23 cellular contexts compared by ENCODE assay signal in the genomic region with DNA sequence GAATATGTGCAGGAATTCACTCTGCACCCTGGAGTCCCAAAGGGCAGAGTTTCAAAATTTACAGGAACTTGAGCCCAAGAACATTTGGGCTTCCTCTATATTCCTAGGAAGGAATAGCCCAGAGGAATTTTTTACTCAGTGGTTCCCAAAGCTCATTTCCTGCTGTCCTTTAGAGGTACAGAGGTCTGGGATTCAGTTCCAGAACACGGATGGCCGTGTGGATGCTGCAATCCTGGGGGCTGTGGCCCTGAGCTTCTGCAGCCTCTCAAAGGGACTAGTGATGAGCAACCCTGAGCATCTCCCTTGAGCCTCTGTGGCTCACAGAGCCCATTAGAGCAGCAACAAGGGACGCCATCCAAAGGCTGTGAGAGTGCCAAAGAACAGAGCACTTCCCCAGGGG. TPM values are rescaled to one million over a fixed set of nuclear protein-coding genes. Genes with fewer than 3 reads are reported as not detected.
A peak's percentile ranks its signal among the peaks of the same experiment; 100 is the strongest.
DNase-seq lines count a peak whose midpoint lies in the region; ATAC-seq and TF ChIP-seq lines count a peak whose summit lies in the region.
"Had no signal": no experiment of that assay in that cellular context is flagged by ENCODE, and none has a peak within 500 bp of the region (broad histone marks: within the 10 kb centered on the region; RNA-seq: fewer than 3 reads in every experiment).

No MANE protein-coding gene starts in this region.

- TF ChIP-seq CTCF in left ventricle myocardium inferior (IDR thresholded peaks at IDR 0.05; ENCODE audit: borderline replicate concordance), result no peak
- no peak for TF ChIP-seq CTCF in right atrium auricular region (IDR thresholded peaks at IDR 0.05)
- TF ChIP-seq CTCF in esophagus muscularis mucosa (IDR thresholded peaks at IDR 0.05), result no peak

- H3K9me3 ChIP-seq in left ventricle myocardium inferior (replicated peaks), result no peaks in the 10 kb centered on the region
- H3K9me3 ChIP-seq in right atrium auricular region, result no peaks in the 10 kb centered on the region
- no peaks in the 10 kb centered on the region for H3K9me3 ChIP-seq in esophagus muscularis mucosa
- H3K9me3 ChIP-seq: BE2C, BLaER1 had no signal

- H3K27ac ChIP-seq in left ventricle myocardium inferior (replicated peaks) (no peak overlapping the region), right atrium auricular region (no peak overlapping the region), esophagus muscularis mucosa (replicated peaks in 1 of 4) (no peak overlapping the region)
- H3K27ac ChIP-seq: BLaER1 had no signal

- H3K4me1 ChIP-seq in left ventricle myocardium inferior (no peaks in the 10 kb centered on the region), right atrium auricular region (no peaks in the 10 kb centered on the region), esophagus muscularis mucosa (no peaks in the 10 kb centered on the region)
- H3K4me1 ChIP-seq: BE2C had no signal

- ATAC-seq in Right ventricle myocardium inferior, result peak; percentile 51
- peak; percentile 37 for ATAC-seq in left ventricle myocardium superior
- ATAC-seq in HG03095 (IDR thresholded peaks at IDR 0.05; ENCODE audit: unreplicated experiment), result no peak
- ATAC-seq: GM12878 had no signal

- no peaks in the 10 kb centered on the region for H3K36me3 ChIP-seq in left ventricle myocardium inferior
- H3K36me3 ChIP-seq in right atrium auricular region, result no peaks in the 10 kb centered on the region
- no peaks in the 10 kb centered on the region for H3K36me3 ChIP-seq in esophagus muscularis mucosa
- H3K36me3 ChIP-seq: BE2C, BLaER1 had no signal

- H3K4me3 ChIP-seq in left ventricle myocardium inferior, result no peak overlapping the region
- H3K4me3 ChIP-seq in right atrium auricular region, result no peak overlapping the region
- no peak overlapping the region for H3K4me3 ChIP-seq in esophagus muscularis mucosa
- H3K4me3 ChIP-seq: BLaER1, GM12878 had no signal

- H3K27me3 ChIP-seq in left ventricle myocardium inferior (ENCODE audit: low read depth), result peaks cover 18% of the 10 kb centered on the region
- no peaks in the 10 kb centered on the region for H3K27me3 ChIP-seq in right atrium auricular region
- H3K27me3 ChIP-seq in esophagus muscularis mucosa, result no peaks in the 10 kb centered on the region
- H3K27me3 ChIP-seq: BE2C, BLaER1 had no signal

- no peak for TF ChIP-seq POLR2A in esophagus muscularis mucosa (IDR thresholded peaks at IDR 0.05; ENCODE audit: low read depth)

- DNase-seq in Right ventricle myocardium inferior (ENCODE audit: missing footprints) (no peak), left ventricle myocardium inferior (no peak), left ventricle myocardium superior (peak; percentile 30), right atrium auricular region (ENCODE audit: low spot score) (no peak), esophagus muscularis mucosa (ENCODE audit: extremely low spot score) (peak; percentile 66), SKM-1 treated with dmso at 0.1 percent for 144 hours (lab: John Stamatoyannopoulos, UW; ENCODE audit: unreplicated experiment) (no peak)
- DNase-seq: 8988T; ACHN; BE2C; C1 segment of cervical spinal cord; CD4-positive, alpha-beta memory T cell; CD4-positive, CD25-positive, alpha-beta regulatory T cell; CD8-positive, alpha-beta memory T cell; COR-L47; DMS 273 treated with DMSO at 0.1 percent for 48 hours; DMS153; DMS79; DND-41; EL; GDM1 had no signal

- TF ChIP-seq EP300 in esophagus muscularis mucosa (IDR thresholded peaks at IDR 0.05), result no peak

- intact Hi-C loops in Right ventricle myocardium inferior (cut with DNase I) (no loop called here), left ventricle myocardium inferior (cut with micrococcal nuclease) (no loop called here), left ventricle myocardium superior (cut with micrococcal nuclease) (no loop called here), esophagus muscularis mucosa (cut with DNase I) (no loop called here)

- 79% methylated on average over 3 of the region's 3 CpGs for WGBS in esophagus muscularis mucosa

RNA-seq across cellular contexts. Expression of gene RHOU, which starts 10.1 kb away (rescaled TPM):
- total RNA-seq in Right ventricle myocardium inferior (5.4 TPM), left ventricle myocardium inferior (5.1 TPM), left ventricle myocardium superior (4.4 TPM), right atrium auricular region (10 to 100 TPM in 1 of 2 donors, 1 to 10 TPM in 1; 6.0 to 12.2 TPM), esophagus muscularis mucosa (10 to 100 TPM; 24.1 to 36.0 (median 26.0) TPM)
- total RNA-seq: GM12878 had no signal

Comparison
In these comparisons a context has a peak if more than half of its experiments do, and no peak if none do; other contexts are left out.
1. DNase-seq: peak in left ventricle myocardium superior (single experiment) and esophagus muscularis mucosa (single experiment); none in Right ventricle myocardium inferior (single experiment), left ventricle myocardium inferior (single experiment), right atrium auricular region (single experiment) and SKM-1 treated with dmso at 0.1 percent for 144 hours (single experiment).